Comparison of ENCODE assay signal across 2 cellular contexts in genomic region chr19:1149259-1150045, GRCh38.
TF ChIP-seq lines count a peak whose summit lies in the region.

No MANE protein-coding gene starts in this region.

TF ChIP-seq in HEK293, 187 proteins besides CTCF, POLR2A, EP300 and RAD21:
- TF ChIP-seq ZBTB8A (tag by site-specific recombination; IDR thresholded peaks at IDR 0.05) (0 out of 2 replicates have a peak, but pooled peaks have one; percentile 19), ZNF768 (tag by site-specific recombination; IDR thresholded peaks at IDR 0.05) (no peak), KLF1 (tag by site-specific recombination; IDR thresholded peaks at IDR 0.05) (0 out of 2 replicates have a peak, but pooled peaks have one; percentile 27), ELK4 (IDR thresholded peaks at IDR 0.05; ENCODE audit: borderline replicate concordance, low read depth, low read length) (no peak), ZNF600 (tag by site-specific recombination; IDR thresholded peaks at IDR 0.05) (0 out of 2 replicates have a peak, but pooled peaks have one; percentile 23)

TF ChIP-seq in HepG2, 621 proteins besides CTCF, POLR2A, EP300 and RAD21:
- TF ChIP-seq ZBTB33 (CRISPR knock-in tag; IDR thresholded peaks at IDR 0.05) (peak; percentile 66; the same call in 1 of the 2 replicates), ZNF260 (CRISPR knock-in tag; IDR thresholded peaks at IDR 0.05; ENCODE audit: borderline replicate concordance, low read depth) (no peak), STAT6 (CRISPR knock-in tag; IDR thresholded peaks at IDR 0.05; ENCODE audit: borderline replicate concordance) (no peak), HES4 (CRISPR knock-in tag; IDR thresholded peaks at IDR 0.05; ENCODE audit: borderline replicate concordance) (no peak), HDAC1 (CRISPR knock-in tag; IDR thresholded peaks at IDR 0.05) (no peak)
- TF ChIP-seq, protein P1, sequence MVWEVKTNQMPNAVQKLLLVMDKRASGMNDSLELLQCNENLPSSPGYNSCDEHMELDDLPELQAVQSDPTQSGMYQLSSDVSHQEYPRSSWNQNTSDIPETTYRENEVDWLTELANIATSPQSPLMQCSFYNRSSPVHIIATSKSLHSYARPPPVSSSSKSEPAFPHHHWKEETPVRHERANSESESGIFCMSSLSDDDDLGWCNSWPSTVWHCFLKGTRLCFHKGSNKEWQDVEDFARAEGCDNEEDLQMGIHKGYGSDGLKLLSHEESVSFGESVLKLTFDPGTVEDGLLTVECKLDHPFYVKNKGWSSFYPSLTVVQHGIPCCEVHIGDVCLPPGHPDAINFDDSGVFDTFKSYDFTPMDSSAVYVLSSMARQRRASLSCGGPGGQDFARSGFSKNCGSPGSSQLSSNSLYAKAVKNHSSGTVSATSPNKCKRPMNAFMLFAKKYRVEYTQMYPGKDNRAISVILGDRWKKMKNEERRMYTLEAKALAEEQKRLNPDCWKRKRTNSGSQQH (CRISPR knock-in tag; IDR thresholded peaks at IDR 0.05; ENCODE audit: low read depth), result no peak
